29 cellular contexts compared by ENCODE assay signal in the genomic region with DNA sequence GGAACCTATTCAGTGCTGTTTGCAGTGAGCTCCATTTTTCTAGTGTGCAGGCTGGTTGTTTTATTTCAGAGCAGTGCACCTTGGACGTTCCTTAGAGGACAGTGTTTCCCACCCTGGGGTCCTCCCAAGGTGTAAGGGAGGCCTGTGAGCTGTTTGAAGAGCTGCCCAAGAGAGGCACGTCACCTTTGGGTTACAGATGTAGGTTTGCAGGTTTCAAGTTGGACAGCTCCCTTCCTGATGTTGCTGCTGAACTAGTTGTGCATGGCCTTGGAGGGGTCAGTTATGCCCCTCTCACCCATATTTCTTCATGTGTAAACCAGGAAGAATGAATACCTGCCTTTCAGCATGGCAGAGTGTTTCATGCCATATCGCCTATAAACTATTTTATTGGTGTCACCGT.
"Had no signal": no experiment of that assay in that cellular context is flagged by ENCODE, and none has a peak within 500 bp of the region (broad histone marks: within the 10 kb centered on the region; RNA-seq: fewer than 3 reads in every experiment).

No MANE protein-coding gene starts in this region.

- H3K27me3 ChIP-seq: brain microvascular endothelial cell, gastroesophageal sphincter, vagina had no signal

- FAIRE-seq: astrocyte, endothelial cell of umbilical vein, keratinocyte, TTC549 had no signal

- H3K4me1 Mint-ChIP-seq: activated T-helper 17 cell treated with anti-CD3 and anti-CD28 coated beads, Interleukin-2, amount 50 U/mL, for 72 hours; nephron had no signal

- H3K27me3 Mint-ChIP-seq: activated CD4-positive, alpha-beta T cell treated with anti-CD3 and anti-CD28 coated beads, Interleukin-2, amount 10 ng/mL, durations not matched to agents 7 days and 5 days; activated CD8-positive, alpha-beta T cell treated with anti-CD3 and anti-CD28 coated beads for 36 hours; activated T-helper 17 cell treated with anti-CD3 and anti-CD28 coated beads, Interleukin-2, amount 50 U/mL, for 72 hours; stimulated activated naive CD8-positive, alpha-beta T cell treated with anti-CD3 and anti-CD28 coated beads, Interleukin-15, amount 100 ng/mL, for 72 hours; type B pancreatic cell had no signal

- H3K9me3 Mint-ChIP-seq: activated CD4-positive, alpha-beta T cell treated with anti-CD3 and anti-CD28 coated beads, Interleukin-2, amount 10 ng/mL, durations not matched to agents 7 days and 5 days; activated T-cell treated with anti-CD3 and anti-CD28 coated beads, Interleukin-2, amount 50 U/mL, for 4 hours; activated T-helper 17 cell treated with anti-CD3 and anti-CD28 coated beads, Interleukin-2, amount 50 U/mL, for 72 hours; stimulated activated naive CD8-positive, alpha-beta T cell treated with anti-CD3 and anti-CD28 coated beads, Interleukin-15, amount 100 ng/mL, for 72 hours; type B pancreatic cell had no signal

- H3K4me3 ChIP-seq: gastroesophageal sphincter, vagina had no signal

- H3K27ac Mint-ChIP-seq: nephron; stimulated activated naive CD8-positive, alpha-beta T cell treated with anti-CD3 and anti-CD28 coated beads, Interleukin-15, amount 100 ng/mL, for 72 hours; type B pancreatic cell had no signal

- ATAC-seq: activated CD8-positive, alpha-beta T cell treated with anti-CD3 and anti-CD28 coated beads for 36 hours; activated T-cell treated with anti-CD3 and anti-CD28 coated beads, Interleukin-2, amount 50 U/mL, for 4 hours; activated T-helper 17 cell treated with anti-CD3 and anti-CD28 coated beads, Interleukin-2, amount 50 U/mL, for 72 hours; gastroesophageal sphincter; left cardiac atrium; right cardiac atrium; stimulated activated naive CD8-positive, alpha-beta T cell treated with anti-CD3 and anti-CD28 coated beads, Interleukin-15, amount 100 ng/mL, for 72 hours had no signal

- H3K4me3 Mint-ChIP-seq: activated CD4-positive, alpha-beta T cell treated with anti-CD3 and anti-CD28 coated beads, Interleukin-2, amount 10 ng/mL, durations not matched to agents 7 days and 5 days; activated CD8-positive, alpha-beta T cell treated with anti-CD3 and anti-CD28 coated beads for 36 hours; activated T-cell treated with anti-CD3 and anti-CD28 coated beads, Interleukin-2, amount 50 U/mL, for 4 hours; activated T-helper 17 cell treated with anti-CD3 and anti-CD28 coated beads, Interleukin-2, amount 50 U/mL, for 72 hours; nephron; stimulated activated naive CD8-positive, alpha-beta T cell treated with anti-CD3 and anti-CD28 coated beads, Interleukin-15, amount 100 ng/mL, for 72 hours; type B pancreatic cell had no signal

- DNase-seq: activated CD4-positive, alpha-beta T cell treated with anti-CD3 and anti-CD28 coated beads, Interleukin-2, amount 10 ng/mL, durations not matched to agents 7 days and 5 days; activated CD4-positive, CD25-positive, alpha-beta regulatory T cell treated with anti-CD3 and anti-CD28 coated beads, Interleukin-2, amount 50 U/mL, for 72 hours; activated CD8-positive, alpha-beta T cell treated with anti-CD3 and anti-CD28 coated beads for 36 hours; activated naive CD4-positive, alpha-beta T cell treated with Interleukin-2 at 50 U/mL for 16 hours; activated T-cell treated with anti-CD3 and anti-CD28 coated beads, Interleukin-2, amount 50 U/mL, for 4 hours; amniotic stem cell; brain microvascular endothelial cell; caudate nucleus; hippocampal formation; left cardiac atrium; left ventricle myocardium superior; posterior cingulate gyrus; right cardiac atrium; stimulated activated CD4-positive, alpha-beta T cell treated with anti-CD3 and anti-CD28 coated beads, Interleukin-12 subunit alpha, Interleukin-12 subunit beta, amount 100 ng/mL, for 4 hours; stimulated activated CD4-positive, alpha-beta T cell treated with anti-CD3 and anti-CD28 coated beads, Interleukin-4, amount 100 ng/mL, for 1 hour; stimulated activated naive CD8-positive, alpha-beta T cell treated with anti-CD3 and anti-CD28 coated beads, Interleukin-15, amount 100 ng/mL, for 72 hours; substantia nigra; T-helper 1 cell; T-helper 9 cell; WERI-Rb-1 had no signal
